Comparison of ENCODE assay signal across 9 cellular contexts in genomic region chr10:48493083-48493871, GRCh38.
DNase-seq lines count a peak whose midpoint lies in the region; TF ChIP-seq lines count a peak whose summit lies in the region.
"Had no signal": no experiment of that assay in that cellular context is flagged by ENCODE, and none has a peak within 500 bp of the region (broad histone marks: within the 10 kb centered on the region; RNA-seq: fewer than 3 reads in every experiment).

No MANE protein-coding gene starts in this region.

- peaks cover 25% of the 10 kb centered on the region for H3K4me1 Mint-ChIP-seq in osteocyte (ENCODE audit: unreplicated experiment)

- no peaks in the 10 kb centered on the region for H3K36me3 Mint-ChIP-seq in osteocyte (ENCODE audit: unreplicated experiment)
- H3K36me3 Mint-ChIP-seq: brain had no signal

- H3K4me3 Mint-ChIP-seq in osteocyte (ENCODE audit: unreplicated experiment) = no peak overlapping the region
- H3K4me3 Mint-ChIP-seq: brain had no signal

- DNase-seq in NCI-H1417 (lab: John Stamatoyannopoulos, UW) (peak in 2 of 3 experiments; percentile 12 to 52), NCI-H1417 treated with DMSO at 0.1 percent for 48 hours (lab: John Stamatoyannopoulos, UW) (no peak), NCI-H146 (lab: John Stamatoyannopoulos, UW) (peak; percentile 54), amniotic epithelial cell (ENCODE audit: low read depth) (peak; percentile 38), osteocyte (ENCODE audit: extremely low spot score, unreplicated experiment) (peak; percentile 64), LoVo (ENCODE audit: low spot score) (no peak), NCI-H1436 (lab: John Stamatoyannopoulos, UW) (no peak)
- no peak for DNase-seq in stimulated activated CD4-positive, alpha-beta T cell treated with anti-CD3 and anti-CD28 coated beads, Interleukin-4, amount 100 ng/mL, for 4 hours

- no peak overlapping the region for H3K27ac Mint-ChIP-seq in osteocyte (ENCODE audit: unreplicated experiment)
- H3K27ac Mint-ChIP-seq: brain had no signal

- TF ChIP-seq CTCF in osteocyte (IDR thresholded peaks at IDR 0.05) = no peak

- no peaks in the 10 kb centered on the region for H3K9me3 Mint-ChIP-seq in osteocyte (ENCODE audit: unreplicated experiment)
- H3K9me3 Mint-ChIP-seq: brain had no signal

- no peaks in the 10 kb centered on the region for H3K27me3 Mint-ChIP-seq in osteocyte (ENCODE audit: unreplicated experiment)

Comparison
In these comparisons a context has a peak if more than half of its experiments do, and no peak if none do; other contexts are left out.
1. DNase-seq: peak in NCI-H1417 (2 of 3), NCI-H146 (single experiment), amniotic epithelial cell (single experiment) and osteocyte (single experiment); none in NCI-H1417 treated with DMSO at 0.1 percent for 48 hours (single experiment), LoVo (single experiment), NCI-H1436 (single experiment) and stimulated activated CD4-positive, alpha-beta T cell treated with anti-CD3 and anti-CD28 coated beads, Interleukin-4, amount 100 ng/mL, for 4 hours (0 of 2).